8 cellular contexts compared by ENCODE assay signal in the genomic region with DNA sequence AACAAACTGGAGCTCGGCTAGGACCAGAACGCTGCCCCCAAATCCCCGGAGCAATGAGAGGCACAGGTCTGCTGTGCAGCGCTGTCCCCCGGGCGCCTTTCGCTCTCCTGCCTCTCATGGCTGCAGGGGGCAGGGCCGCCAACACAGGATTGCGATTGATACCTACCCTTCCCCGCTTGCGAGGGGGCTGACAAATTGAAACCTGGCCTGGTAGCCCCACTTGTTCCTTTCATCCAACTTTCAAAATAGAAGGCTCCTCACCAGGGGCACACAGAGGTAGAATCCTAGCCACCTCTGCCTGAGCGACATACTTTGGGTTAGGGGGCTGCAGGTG. TPM values are rescaled to one million over a fixed set of nuclear protein-coding genes. Genes with fewer than 3 reads are reported as not detected.
DNase-seq lines count a peak whose midpoint lies in the region; ATAC-seq and TF ChIP-seq lines count a peak whose summit lies in the region.

No MANE protein-coding gene starts in this region.

- TF ChIP-seq CTCF in MCF 10A (IDR thresholded peaks at IDR 0.05; ENCODE audit: unreplicated experiment) = no peak
- no peak for TF ChIP-seq CTCF in GM10248 (IDR thresholded peaks at IDR 0.05; ENCODE audit: control extremely low read depth, extremely low read depth, low read depth, missing control alignments)

- no peak overlapping the region for H3K4me3 ChIP-seq in mesendoderm (ENCODE audit: low read length)

- no peak overlapping the region for H2BK120ac ChIP-seq in mesendoderm (ENCODE audit: low read depth, low read length)

- H3K4me2 ChIP-seq in mesendoderm (ENCODE audit: low read length) = peak overlapping the region; percentile 97

- H2AK5ac ChIP-seq in mesendoderm (ENCODE audit: low read length) = no peak overlapping the region

- no peaks in the 10 kb centered on the region for H3K79me1 ChIP-seq in mesendoderm (ENCODE audit: low read length)

- peak overlapping the region; percentile 22 for H3K56ac ChIP-seq in mesendoderm (ENCODE audit: low read length)

- H3K79me2 ChIP-seq in mesendoderm (ENCODE audit: control insufficient read depth, insufficient read depth, low read length) = no peaks in the 10 kb centered on the region

- ATAC-seq in GM18907 (IDR thresholded peaks at IDR 0.05; ENCODE audit: unreplicated experiment) (peak; percentile 23), HG03159 (IDR thresholded peaks at IDR 0.05; ENCODE audit: unreplicated experiment) (peak; percentile 14)

- no peak overlapping the region for H4K5ac ChIP-seq in mesendoderm (ENCODE audit: low read length)

- no peaks in the 10 kb centered on the region for H3K36me3 ChIP-seq in mesendoderm (ENCODE audit: control insufficient read depth, insufficient read depth, low read length)

- no CpG with 5 or more reads among the region's 12 CpGs for WGBS in mesendoderm (ENCODE audit: extremely low coverage, insufficient coverage, low lambda C conversion rate)

- H2BK5ac ChIP-seq in mesendoderm (ENCODE audit: low read length) = no peak overlapping the region

- H3K4ac ChIP-seq in mesendoderm (ENCODE audit: low read depth, low read length) = no peak overlapping the region

- H3K36me3 Mint-ChIP-seq in MCF 10A (ENCODE audit: insufficient read depth, unreplicated experiment) = no peaks in the 10 kb centered on the region

- no peak overlapping the region for H4K8ac ChIP-seq in mesendoderm (ENCODE audit: low read depth, low read length)

- peaks cover 2% of the 10 kb centered on the region for H3K4me1 Mint-ChIP-seq in MCF 10A (ENCODE audit: insufficient read depth, unreplicated experiment)

- H3K27ac ChIP-seq in mesendoderm (ENCODE audit: low read depth, low read length) = no peak overlapping the region

- no peak overlapping the region for H3K23ac ChIP-seq in mesendoderm (ENCODE audit: low read length)

- intact Hi-C loops in MCF 10A (cut with micrococcal nuclease) = loop anchor here (1.0 to 2.0 kb wide), 2 partner anchors 67 to 136 kb away; partner anchors contain the start of genes CCDC157 and SF3A1

- H3K4me1 ChIP-seq in mesendoderm (ENCODE audit: control insufficient read depth, low read depth, low read length) = peaks cover 11% of the 10 kb centered on the region

- no peaks in the 10 kb centered on the region for H3K9me3 Mint-ChIP-seq in MCF 10A (ENCODE audit: unreplicated experiment)

- H2BK15ac ChIP-seq in mesendoderm (replicated peaks; ENCODE audit: low read depth) = no peak overlapping the region

- POLR2A ChIA-PET in MCF 10A (lab: Yijun Ruan, JAX) (interaction anchor here (0.6 to 6.0 kb wide), 15 partner anchors 8 to 678 kb away, joined by 3 to 109 read pairs (median 4); partner anchors contain the start of genes CCDC157, SEC14L2, SF3A1 and TBC1D10A), GM10248 (lab: Yijun Ruan, JAX) (interaction anchor here (2.1 kb wide), 1 partner anchor 37 kb away, joined by 7 read pairs; the partner anchor contains the start of gene TBC1D10A)

- no peaks in the 10 kb centered on the region for H3K27me3 Mint-ChIP-seq in MCF 10A (ENCODE audit: insufficient read depth, unreplicated experiment)

- no peak overlapping the region for H3K18ac ChIP-seq in mesendoderm (ENCODE audit: low read length)

- CTCF ChIA-PET in MCF 10A (lab: Yijun Ruan, JAX) = interaction anchor here (1.0 to 3.0 kb wide), 4 partner anchors 26 to 185 kb away, joined by 3 to 34 read pairs (median 4); partner anchors contain the start of gene TBC1D10A
- CTCF ChIA-PET in GM10248 (lab: Yijun Ruan, JAX) = interaction anchor here (1.6 to 10.0 kb wide), 10 partner anchors 11 to 183 kb away, joined by 3 to 307 read pairs (median 44); partner anchors contain the start of genes OSM, RNF215 and TBC1D10A

- H3K9ac ChIP-seq in mesendoderm (ENCODE audit: low read length) = peak overlapping the region; percentile 53

- H3K4me3 Mint-ChIP-seq in MCF 10A (ENCODE audit: unreplicated experiment) = peak overlapping the region; percentile 77

- no TSS peak for BruUV-seq in MCF 10A (replicated peaks; lab: Mats Ljungman, UMichigan)

- H3K27me3 ChIP-seq in mesendoderm (ENCODE audit: insufficient read depth, low read length, poor library complexity) = no peaks in the 10 kb centered on the region

- peak overlapping the region; percentile 62 for H3K27ac Mint-ChIP-seq in MCF 10A (ENCODE audit: low read depth, unreplicated experiment)

- DNase-seq in MCF 10A (ENCODE audit: unreplicated experiment) = no peak
- no peak for DNase-seq in mesendoderm
- DNase-seq in stimulated activated CD4-positive, alpha-beta T cell treated with anti-CD3 and anti-CD28 coated beads, Interleukin-2, amount 100 ng/mL, for 24 hours = no peak
- no peak for DNase-seq in NCI-H226
- DNase-seq in epidermal melanocyte (ENCODE audit: insufficient read length, low spot score) = no peak
- DNase-seq in GM10248 (ENCODE audit: extremely low spot score) = no peak

RNA-seq across cellular contexts. Expression of gene CASTOR1, which starts 0.6 kb away (rescaled TPM):
- total RNA-seq in MCF 10A (2022) = 1.2 and 4.8 TPM in 2 replicates
- polyA plus RNA-seq in mesendoderm (2013, experiment 1 of 2) = 3.3 TPM
- polyA plus RNA-seq in mesendoderm (2013, experiment 2 of 2) = 3.4 TPM

RNA-seq across cellular contexts. Expression of gene OSM, which starts 23.3 kb away (rescaled TPM):
- not detected in 2 replicates for total RNA-seq in MCF 10A (2022)
- not detected for polyA plus RNA-seq in mesendoderm (2013, experiment 1 of 2)
- not detected for polyA plus RNA-seq in mesendoderm (2013, experiment 2 of 2)

RNA-seq across cellular contexts. Expression of gene TBC1D10A, which starts 36.8 kb away (rescaled TPM):
- 11.1 and 13.1 TPM in 2 replicates for total RNA-seq in MCF 10A (2022)
- 2.7 TPM for polyA plus RNA-seq in mesendoderm (2013, experiment 1 of 2)
- 2.6 TPM for polyA plus RNA-seq in mesendoderm (2013, experiment 2 of 2)

RNA-seq across cellular contexts. Expression of gene LIF, which starts 43.4 kb away (rescaled TPM):
- 9.5 and 19.3 TPM in 2 replicates for total RNA-seq in MCF 10A (2022)
- 1.0 TPM for polyA plus RNA-seq in mesendoderm (2013, experiment 1 of 2)
- 0.84 TPM for polyA plus RNA-seq in mesendoderm (2013, experiment 2 of 2)
